Comparison of ENCODE assay signal across 1 cellular context in genomic region chr20:36050436-36051317, GRCh38.
A peak's percentile ranks its signal among the peaks of the same experiment; 100 is the strongest.
TF ChIP-seq lines count a peak whose summit lies in the region.

No MANE protein-coding gene starts in this region.

TF ChIP-seq in K562, 482 proteins besides CTCF, POLR2A, EP300 and RAD21 (continued from another document and continues in another):
- TF ChIP-seq GTF2B (IDR thresholded peaks at IDR 0.05; ENCODE audit: extremely low read depth, insufficient read length) (no peak), SETDB1 (IDR thresholded peaks at IDR 0.05; ENCODE audit: low read length) (no peak), THRAP3 (IDR thresholded peaks at IDR 0.05; ENCODE audit: borderline replicate concordance) (no peak), RB1 (IDR thresholded peaks at IDR 0.05; ENCODE audit: low read depth) (peak; percentile 77), WHSC1 (IDR thresholded peaks at IDR 0.05; ENCODE audit: low read length) (no peak), ZBTB5 (IDR thresholded peaks at IDR 0.05) (no peak), ZNF449 (CRISPR knock-in tag; IDR thresholded peaks at IDR 0.05) (no peak), ZFP36 (IDR thresholded peaks at IDR 0.05; ENCODE audit: low read depth, low read length, partially characterized antibody) (peak; percentile 24), ZNF408 (CRISPR knock-in tag; IDR thresholded peaks at IDR 0.05; ENCODE audit: low read depth) (no peak), PHF21A (IDR thresholded peaks at IDR 0.05; ENCODE audit: borderline replicate concordance, low read depth) (peak; percentile 45; the same call in 1 of the 2 replicates), ATF1 (CRISPR knock-in tag; IDR thresholded peaks at IDR 0.05) (no peak; the same call in 1 of the 2 replicates), ATF1 (tag; IDR thresholded peaks at IDR 0.05) (0 out of 2 replicates have a peak, but pooled peaks have one; percentile 27), HES1 (IDR thresholded peaks at IDR 0.05; ENCODE audit: low read depth) (no peak), ZNF212 (CRISPR knock-in tag; IDR thresholded peaks at IDR 0.05) (no peak), RUNX1 (IDR thresholded peaks at IDR 0.05; ENCODE audit: low read depth) (no peak), SIN3B (IDR thresholded peaks at IDR 0.05; ENCODE audit: low read depth) (peak; percentile 69; the same call in 1 of the 2 replicates), HNRNPH1 (optimal IDR thresholded peaks at IDR 0.05; ENCODE audit: low read depth, low read length) (no peak), DLX4 (CRISPR knock-in tag; IDR thresholded peaks at IDR 0.05) (no peak), ZNF311 (CRISPR knock-in tag; IDR thresholded peaks at IDR 0.05) (no peak), ARNT (IDR thresholded peaks at IDR 0.05) (no peak), ESRRB (CRISPR knock-in tag; IDR thresholded peaks at IDR 0.05; ENCODE audit: borderline replicate concordance) (no peak), XRCC5 (IDR thresholded peaks at IDR 0.05; ENCODE audit: low read depth, low read length) (peak; percentile 86; the same call in 1 of the 2 replicates), CBFA2T2 (conservative IDR thresholded peaks at IDR 0.05) (peak; percentile 66), CTCFL (IDR thresholded peaks at IDR 0.05; ENCODE audit: borderline replicate concordance, insufficient read depth, low read depth, low read length, poor library complexity, severe bottlenecking) (no peak), GABPB2 (CRISPR knock-in tag; conservative IDR thresholded peaks at IDR 0.05) (no peak), NFXL1 (CRISPR knock-in tag; IDR thresholded peaks at IDR 0.05) (no peak), ESRRA (IDR thresholded peaks at IDR 0.05; ENCODE audit: borderline replicate concordance, low read depth) (peak; percentile 66; the same call in 1 of the 2 replicates), SIRT6 (IDR thresholded peaks at IDR 0.05; ENCODE audit: low read depth, low read length) (no peak), CHAMP1 (IDR thresholded peaks at IDR 0.05) (no peak; the same call in 1 of the 2 replicates), ZNF740 (CRISPR knock-in tag; IDR thresholded peaks at IDR 0.05) (peak; percentile 68; the same call in 1 of the 2 replicates), ZNF740 (tag; IDR thresholded peaks at IDR 0.05) (peak in 1 of 2 experiments; percentile 70; a peak in 2 of 4 replicates), MAFK (IDR thresholded peaks at IDR 0.05; ENCODE audit: low read length) (peak; percentile 70), JUND (IDR thresholded peaks at IDR 0.05; ENCODE audit: borderline replicate concordance, low read depth, low read length) (peak; percentile 71), JUND (tag; IDR thresholded peaks at IDR 0.05; ENCODE audit: borderline replicate concordance, low read depth, low read length) (peak; percentile 31; the same call in 1 of the 3 replicates), PREB (CRISPR knock-in tag; IDR thresholded peaks at IDR 0.05) (no peak), RFX5 (IDR thresholded peaks at IDR 0.05; ENCODE audit: low read depth, low read length) (no peak), ZNF134 (CRISPR knock-in tag; conservative IDR thresholded peaks at IDR 0.05) (no peak), KDM4B (IDR thresholded peaks at IDR 0.05; ENCODE audit: borderline replicate concordance in 2 of 2, low read depth in 1 of 2) (peak in 1 of 2 experiments; percentile 96; a peak in 2 of 4 replicates), NFYB (IDR thresholded peaks at IDR 0.05; ENCODE audit: extremely low read depth, insufficient read length) (no peak), TCF7L2 (IDR thresholded peaks at IDR 0.05; ENCODE audit: low read depth, low read length) (no peak)
